In the genomic region with DNA sequence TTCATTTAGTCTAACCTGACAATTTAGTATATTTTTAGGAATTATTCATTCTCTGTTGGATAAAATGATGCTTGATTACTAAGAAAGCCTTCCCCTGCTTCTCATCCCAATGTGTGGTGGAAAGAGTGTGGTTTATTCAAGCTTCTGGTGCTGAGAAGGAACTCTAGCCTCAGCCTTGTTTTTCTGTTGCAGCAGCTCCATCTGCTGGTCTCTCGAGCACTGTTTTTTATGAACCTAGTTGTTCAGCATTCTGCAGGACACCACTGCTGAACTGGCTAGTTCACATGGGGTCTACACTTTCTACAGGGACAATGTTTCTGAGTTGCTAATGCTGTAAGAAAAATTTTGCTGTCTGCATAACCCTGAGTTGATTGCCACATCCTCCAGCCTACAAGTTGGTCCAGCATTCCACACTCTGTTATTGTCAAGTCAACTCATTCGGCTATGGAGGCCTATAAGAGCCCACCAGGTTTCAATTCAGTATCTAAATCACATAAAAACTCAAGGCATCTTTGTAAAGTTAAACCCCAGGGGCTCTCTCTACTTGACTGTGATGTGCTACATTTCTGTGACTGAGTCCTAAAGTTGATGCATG, we compare ENCODE assay signal across 8 cellular contexts. TPM values are rescaled to one million over a fixed set of nuclear protein-coding genes. Genes with fewer than 3 reads are reported as not detected.
DNase-seq lines count a peak whose midpoint lies in the region; ATAC-seq, FAIRE-seq and TF ChIP-seq lines count a peak whose summit lies in the region.

No MANE protein-coding gene starts in this region.

- no peak overlapping the region for H3K27ac Mint-ChIP-seq in activated T-helper 1 cell treated with anti-CD3 and anti-CD28 coated beads, Interleukin-12 subunit alpha, Interleukin-12 subunit beta, Interleukin-2, Interleukin-4 antibody, amounts not matched to agents 30 ng/mL and 10 ng/mL and 1 ng/mL, durations not matched to agents 14 hours and 24 hours and 36 hours
- H3K27ac Mint-ChIP-seq in osteocyte (ENCODE audit: unreplicated experiment): no peak overlapping the region

- H3K9me3 Mint-ChIP-seq in activated T-helper 1 cell treated with anti-CD3 and anti-CD28 coated beads, Interleukin-12 subunit alpha, Interleukin-12 subunit beta, Interleukin-2, Interleukin-4 antibody, amounts not matched to agents 30 ng/mL and 10 ng/mL and 1 ng/mL, durations not matched to agents 14 hours and 24 hours and 36 hours: no peaks in the 10 kb centered on the region
- H3K9me3 Mint-ChIP-seq in osteocyte (ENCODE audit: unreplicated experiment): peaks cover 2% of the 10 kb centered on the region

- H3K4me3 ChIP-seq in A549: no peak overlapping the region
- H3K4me3 ChIP-seq in GM12865 (ENCODE audit: low read depth, low read length): no peak overlapping the region
- H3K4me3 ChIP-seq in OCI-LY7 (ENCODE audit: low read depth, low read length, poor library complexity, severe bottlenecking): no peak overlapping the region

- peak; percentile 35 to 58 for DNase-seq in A549 (ENCODE audit: low read depth in 1 of 2, low spot score in 1 of 2)
- peak; percentile 74 for DNase-seq in GM12865 (ENCODE audit: low read depth)
- DNase-seq in OCI-LY7 (ENCODE audit: low spot score): peak; percentile 68
- peak; percentile 40 for DNase-seq in activated T-helper 1 cell treated with anti-CD3 and anti-CD28 coated beads, Interleukin-12 subunit alpha, Interleukin-12 subunit beta, Interleukin-2, Interleukin-4 antibody, amounts not matched to agents 30 ng/mL and 10 ng/mL and 1 ng/mL, durations not matched to agents 14 hours and 24 hours and 36 hours (ENCODE audit: low spot score)
- DNase-seq in foreskin keratinocyte: peak in 1 of 2 donors; percentile 46
- DNase-seq in osteocyte (ENCODE audit: extremely low spot score, unreplicated experiment): no peak

- H3K9me3 ChIP-seq in A549: no peaks in the 10 kb centered on the region; the same call in 2 of the 3 replicates
- no peaks in the 10 kb centered on the region for H3K9me3 ChIP-seq in OCI-LY7 (ENCODE audit: low read length)

- no peaks in the 10 kb centered on the region for H3K9me2 ChIP-seq in OCI-LY7 (ENCODE audit: insufficient read depth, low read length)

- no peak for TF ChIP-seq EP300 in A549 (IDR thresholded peaks at IDR 0.05)

- TF ChIP-seq RAD21 in A549 (conservative IDR thresholded peaks at IDR 0.05 in 1 of 2, IDR thresholded peaks at IDR 0.05 in 1 of 2): peak; percentile 56 to 72

- no peaks in the 10 kb centered on the region for H3K79me2 ChIP-seq in OCI-LY7 (ENCODE audit: insufficient read depth, low read depth, low read length)

- no peaks in the 10 kb centered on the region for H3K36me3 Mint-ChIP-seq in activated T-helper 1 cell treated with anti-CD3 and anti-CD28 coated beads, Interleukin-12 subunit alpha, Interleukin-12 subunit beta, Interleukin-2, Interleukin-4 antibody, amounts not matched to agents 30 ng/mL and 10 ng/mL and 1 ng/mL, durations not matched to agents 14 hours and 24 hours and 36 hours (ENCODE audit: low read depth)
- no peaks in the 10 kb centered on the region for H3K36me3 Mint-ChIP-seq in osteocyte (ENCODE audit: unreplicated experiment)

- no peaks in the 10 kb centered on the region for H3K4me1 Mint-ChIP-seq in activated T-helper 1 cell treated with anti-CD3 and anti-CD28 coated beads, Interleukin-12 subunit alpha, Interleukin-12 subunit beta, Interleukin-2, Interleukin-4 antibody, amounts not matched to agents 30 ng/mL and 10 ng/mL and 1 ng/mL, durations not matched to agents 14 hours and 24 hours and 36 hours (ENCODE audit: low read depth)
- no peaks in the 10 kb centered on the region for H3K4me1 Mint-ChIP-seq in osteocyte (ENCODE audit: unreplicated experiment)

- POLR2A ChIA-PET in A549 (lab: Yijun Ruan, JAX): no interaction called here
- POLR2A ChIA-PET in OCI-LY7 (lab: Charles Lee): interaction anchor here (0.6 to 0.9 kb wide), 2 partner anchors 21 to 522 kb away, joined by 3 read pairs; no protein-coding TSS in a partner anchor

- peaks cover 3% of the 10 kb centered on the region for H3K27me3 ChIP-seq in foreskin keratinocyte

- BruUV-seq in OCI-LY7 (replicated peaks; lab: Mats Ljungman, UMichigan): no TSS peak

- 23% methylated on average over 2 of the region's 2 CpGs for WGBS in A549 (ENCODE audit: missing lambda C conversion rate)

- H3K27ac ChIP-seq in A549 (no peak overlapping the region), OCI-LY7 (ENCODE audit: low read depth, low read length, poor library complexity, severe bottlenecking) (no peak overlapping the region), foreskin keratinocyte (no peak overlapping the region)

- TF ChIP-seq POLR2A in A549 (IDR thresholded peaks at IDR 0.05; ENCODE audit: low read length): no peak

- CTCF ChIA-PET in A549 (lab: Yijun Ruan, JAX) (interaction anchor here (0.6 to 6.1 kb wide), 12 partner anchors 8 to 403 kb away, joined by 3 to 41 read pairs (median 4); no protein-coding TSS in a partner anchor), OCI-LY7 (lab: Charles Lee; ENCODE audit: unreplicated experiment) (interaction anchor here (2.5 kb wide), 1 partner anchor 19 kb away, joined by 11 read pairs; no protein-coding TSS in a partner anchor)

- H3K4me2 ChIP-seq in A549 (no peak overlapping the region), OCI-LY7 (ENCODE audit: low read length) (no peak overlapping the region)

- intact Hi-C loops in OCI-LY7 (cut with micrococcal nuclease; ENCODE audit: unreplicated experiment): loop anchor here (1.0 kb wide), 2 partner anchors 19 to 46 kb away; no protein-coding TSS in a partner anchor
- intact Hi-C loops in activated T-helper 1 cell treated with anti-CD3 and anti-CD28 coated beads, Interleukin-12 subunit alpha, Interleukin-12 subunit beta, Interleukin-2, Interleukin-4 antibody, amounts not matched to agents 30 ng/mL and 10 ng/mL and 1 ng/mL, durations not matched to agents 14 hours and 24 hours and 36 hours (cut with micrococcal nuclease): loop anchor here (1.0 to 5.0 kb wide), 5 partner anchors 19 to 380 kb away; no protein-coding TSS in a partner anchor

- H4K20me1 ChIP-seq in OCI-LY7 (ENCODE audit: insufficient read depth, low read length): no peaks in the 10 kb centered on the region

- no peaks in the 10 kb centered on the region for H3K4me1 ChIP-seq in A549
- H3K4me1 ChIP-seq in OCI-LY7 (ENCODE audit: insufficient read depth, low read length, poor library complexity, severe bottlenecking): no peaks in the 10 kb centered on the region
- no peaks in the 10 kb centered on the region for H3K4me1 ChIP-seq in foreskin keratinocyte

- peak; percentile 91 to 94 for ATAC-seq in A549
- ATAC-seq in HG03064 (IDR thresholded peaks at IDR 0.05; ENCODE audit: low read depth, unreplicated experiment): peak; percentile 75
- peak; percentile 75 for ATAC-seq in foreskin keratinocyte
- ATAC-seq in HG03135 (IDR thresholded peaks at IDR 0.05; ENCODE audit: unreplicated experiment): no peak

- no peak overlapping the region for H3K4me3 Mint-ChIP-seq in activated T-helper 1 cell treated with anti-CD3 and anti-CD28 coated beads, Interleukin-12 subunit alpha, Interleukin-12 subunit beta, Interleukin-2, Interleukin-4 antibody, amounts not matched to agents 30 ng/mL and 10 ng/mL and 1 ng/mL, durations not matched to agents 14 hours and 24 hours and 36 hours
- H3K4me3 Mint-ChIP-seq in osteocyte (ENCODE audit: unreplicated experiment): no peak overlapping the region

- FAIRE-seq in A549 (lab: Jason Lieb, UNC): no peak

- H3K27me3 Mint-ChIP-seq in activated T-helper 1 cell treated with anti-CD3 and anti-CD28 coated beads, Interleukin-12 subunit alpha, Interleukin-12 subunit beta, Interleukin-2, Interleukin-4 antibody, amounts not matched to agents 30 ng/mL and 10 ng/mL and 1 ng/mL, durations not matched to agents 14 hours and 24 hours and 36 hours (ENCODE audit: insufficient read depth): peaks cover 15% of the 10 kb centered on the region
- H3K27me3 Mint-ChIP-seq in osteocyte (ENCODE audit: unreplicated experiment): peaks cover 4% of the 10 kb centered on the region

- H3K36me3 ChIP-seq in OCI-LY7 (ENCODE audit: insufficient read depth, low read length): no peaks in the 10 kb centered on the region

- H2AFZ ChIP-seq in OCI-LY7 (ENCODE audit: low read length): no peak overlapping the region

- TF ChIP-seq CTCF in A549 (IDR thresholded peaks at IDR 0.05) (peak; percentile 62), GM12865 (IDR thresholded peaks at IDR 0.05; ENCODE audit: insufficient read depth, low read depth, low read length, missing control alignments) (peak; percentile 77), OCI-LY7 (conservative IDR thresholded peaks at IDR 0.05; ENCODE audit: low read length) (peak; percentile 83), foreskin keratinocyte (conservative IDR thresholded peaks at IDR 0.05) (peak; percentile 66), osteocyte (IDR thresholded peaks at IDR 0.05) (peak; percentile 74)

RNA-seq across cellular contexts. Expression of a gene that starts 14.3 kb away (rescaled TPM):
- polyA plus RNA-seq in A549 (2011; rRNA removed): 0.04 and 0.17 TPM in 2 replicates
- 0.03 and 0.04 TPM in 2 replicates for polyA plus RNA-seq in A549 (2012; cell fraction: cytosol; rRNA removed)
- polyA plus RNA-seq in A549 (2012; cell fraction: nucleus; rRNA removed): not detected in 2 replicates
- 0.03 to 0.05 TPM in 2 of 3 replicates, not detected in the other for polyA plus RNA-seq in A549 (2017; fragmentation: RNase III; extraction: RNeasy Plus Mini Kit Qiagen cat#74134 plus additional on column Dnase treatment)
- polyA minus RNA-seq in A549 (2011; rRNA and poly(A)+ RNA removed): 0.39 and 1.7 TPM in 2 replicates
- 0.82 and 2.5 TPM in 2 replicates for total RNA-seq in OCI-LY7 (2014; rRNA removed; shearing (Covaris generic))
- total RNA-seq in OCI-LY7 (2022): 1.7 and 1.9 TPM in 2 replicates
- total RNA-seq in activated T-helper 1 cell treated with anti-CD3 and anti-CD28 coated beads, Interleukin-12 subunit alpha, Interleukin-12 subunit beta, Interleukin-2, Interleukin-4 antibody, amounts not matched to agents 30 ng/mL and 10 ng/mL and 1 ng/mL, durations not matched to agents 14 hours and 24 hours and 36 hours: 0.23 and 0.47 TPM in 2 replicates
- 0.03 and 0.04 TPM in 2 replicates for total RNA-seq in foreskin keratinocyte
- 0.02 TPM in 1 of 2 replicates, not detected in the other for polyA plus RNA-seq in foreskin keratinocyte
- total RNA-seq in osteocyte: 0.08 TPM in 1 of 2 replicates, not detected in the other

RNA-seq across cellular contexts. Expression of a gene that starts 25.4 kb away (rescaled TPM):
- polyA plus RNA-seq in A549 (2011; rRNA removed) (not detected in 2 replicates), A549 (2017; fragmentation: RNase III; extraction: RNeasy Plus Mini Kit Qiagen cat#74134 plus additional on column Dnase treatment) (not detected in 3 replicates), foreskin keratinocyte (not detected in 2 replicates)
- polyA plus RNA-seq in A549 (2012; cell fraction: cytosol; rRNA removed): not detected in 2 replicates
- not detected in 2 replicates for polyA plus RNA-seq in A549 (2012; cell fraction: nucleus; rRNA removed)
- polyA minus RNA-seq in A549 (2011; rRNA and poly(A)+ RNA removed): not detected in 2 replicates
- total RNA-seq in OCI-LY7 (2014; rRNA removed; shearing (Covaris generic)): not detected in 2 replicates
- total RNA-seq in OCI-LY7 (2022) (not detected in 2 replicates), foreskin keratinocyte (not detected in 2 replicates), osteocyte (not detected in 2 replicates)
- total RNA-seq in activated T-helper 1 cell treated with anti-CD3 and anti-CD28 coated beads, Interleukin-12 subunit alpha, Interleukin-12 subunit beta, Interleukin-2, Interleukin-4 antibody, amounts not matched to agents 30 ng/mL and 10 ng/mL and 1 ng/mL, durations not matched to agents 14 hours and 24 hours and 36 hours: not detected in 2 replicates

RNA-seq across cellular contexts. Expression of a gene that starts 42.0 kb away (rescaled TPM):
- 0.01 TPM in 2 replicates for polyA plus RNA-seq in A549 (2011; rRNA removed)
- not detected in 2 replicates for polyA plus RNA-seq in A549 (2012; cell fraction: cytosol; rRNA removed)
- 0.02 TPM in 2 replicates for polyA plus RNA-seq in A549 (2012; cell fraction: nucleus; rRNA removed)
- not detected in 3 replicates for polyA plus RNA-seq in A549 (2017; fragmentation: RNase III; extraction: RNeasy Plus Mini Kit Qiagen cat#74134 plus additional on column Dnase treatment)
- 1.3 and 1.4 TPM in 2 replicates for polyA minus RNA-seq in A549 (2011; rRNA and poly(A)+ RNA removed)
- total RNA-seq in OCI-LY7 (2014; rRNA removed; shearing (Covaris generic)): 0.95 and 2.2 TPM in 2 replicates
- total RNA-seq in OCI-LY7 (2022): 2.2 and 2.4 TPM in 2 replicates
- total RNA-seq in activated T-helper 1 cell treated with anti-CD3 and anti-CD28 coated beads, Interleukin-12 subunit alpha, Interleukin-12 subunit beta, Interleukin-2, Interleukin-4 antibody, amounts not matched to agents 30 ng/mL and 10 ng/mL and 1 ng/mL, durations not matched to agents 14 hours and 24 hours and 36 hours: 0.31 and 0.47 TPM in 2 replicates
- total RNA-seq in foreskin keratinocyte: not detected in 2 replicates
- polyA plus RNA-seq in foreskin keratinocyte: not detected in 2 replicates
- 0.08 TPM in 1 of 2 replicates, not detected in the other for total RNA-seq in osteocyte
